In the genomic region with DNA sequence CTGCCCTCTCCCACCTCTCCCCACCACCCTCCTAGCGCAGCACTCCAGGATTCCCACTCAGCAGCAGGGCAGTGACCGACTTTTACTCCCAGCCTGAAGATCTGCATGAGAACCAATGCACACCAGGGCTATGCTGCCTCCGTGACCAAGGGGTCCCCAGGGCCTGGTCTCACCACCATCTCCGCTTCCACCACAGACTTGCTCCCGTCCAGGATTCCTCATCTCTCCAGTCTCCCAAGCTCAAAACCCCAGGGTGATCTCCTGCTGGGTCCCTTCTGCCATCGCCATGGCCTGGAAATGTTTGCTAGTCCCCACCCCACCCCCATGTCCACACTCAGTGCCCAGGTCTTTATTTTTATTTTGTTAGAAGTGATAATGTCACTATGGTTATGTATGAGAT, we compare ENCODE assay signal across 7 cellular contexts. TPM values are rescaled to one million over a fixed set of nuclear protein-coding genes. Genes with fewer than 3 reads are reported as not detected.
"Had no signal": no experiment of that assay in that cellular context is flagged by ENCODE, and none has a peak within 500 bp of the region (broad histone marks: within the 10 kb centered on the region; RNA-seq: fewer than 3 reads in every experiment).

No MANE protein-coding gene starts in this region.

- H3K27ac Mint-ChIP-seq: GM23338, H9 had no signal

- ATAC-seq: GM23338, K562 had no signal

- H3K4me3 Mint-ChIP-seq: GM23338, H9 had no signal

- H3K9me3 Mint-ChIP-seq: GM23338, H9 had no signal

- H3K4me3 ChIP-seq: GM23338, K562 had no signal

- DNase-seq: H9, HCEC 1CT, IMR-90 had no signal

- H2AFZ ChIP-seq: GM23338 had no signal

RNA-seq across cellular contexts. Expression of a gene that starts 2.1 kb away (rescaled TPM):
- total RNA-seq: GM23338, H1, H9, HT-29, IMR-90, K562 had no signal
- polyA plus RNA-seq: H1, IMR-90, K562 had no signal

RNA-seq across cellular contexts. Expression of a gene that starts 56.0 kb away (rescaled TPM):
- total RNA-seq: HT-29 had no signal
